In the genomic region with DNA sequence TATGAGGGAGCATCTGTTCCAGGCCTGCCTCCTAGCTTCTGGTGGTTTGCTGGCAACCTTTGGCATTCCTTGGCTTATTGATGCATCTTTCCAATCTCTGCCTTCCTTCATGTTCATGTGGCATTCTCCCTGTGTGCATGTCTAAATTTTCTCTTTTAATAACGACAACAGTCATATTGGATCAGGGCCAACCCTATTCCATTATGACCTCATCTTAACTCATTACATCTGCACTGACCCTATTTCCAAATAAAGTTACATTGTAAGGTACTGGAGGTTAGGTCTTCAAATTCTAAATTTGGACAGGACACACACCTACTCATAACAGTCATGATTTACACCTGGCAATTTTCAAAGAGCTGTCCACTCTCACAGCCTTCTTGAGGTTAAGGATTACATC, we compare ENCODE assay signal across 30 cellular contexts.
DNase-seq lines count a peak whose midpoint lies in the region; ATAC-seq, FAIRE-seq and TF ChIP-seq lines count a peak whose summit lies in the region.
"Had no signal": no experiment of that assay in that cellular context is flagged by ENCODE, and none has a peak within 500 bp of the region (broad histone marks: within the 10 kb centered on the region; RNA-seq: fewer than 3 reads in every experiment).

No MANE protein-coding gene starts in this region.

- H3K4me3 ChIP-seq in right atrium auricular region (no peak overlapping the region), heart left ventricle (no peak overlapping the region), bronchial epithelial cell (ENCODE audit: low read depth, low read length) (no peak overlapping the region), muscle layer of duodenum (ENCODE audit: low read depth in 1 of 2, low read length in 2 of 2) (no peak overlapping the region), urinary bladder (ENCODE audit: low read depth, low read length) (no peak overlapping the region)
- H3K4me3 ChIP-seq: colonic mucosa, SJSA1, testis had no signal

- H3K36me3 ChIP-seq in right atrium auricular region (no peaks in the 10 kb centered on the region), heart left ventricle (no peaks in the 10 kb centered on the region), bronchial epithelial cell (ENCODE audit: control insufficient read depth, insufficient read depth, low read length) (no peaks in the 10 kb centered on the region), muscle layer of duodenum (ENCODE audit: control insufficient read depth in 1 of 2, insufficient read depth in 2 of 2, low read length in 2 of 2) (no peaks in the 10 kb centered on the region), urinary bladder (ENCODE audit: insufficient read depth) (no peaks in the 10 kb centered on the region)
- H3K36me3 ChIP-seq: colonic mucosa, SJSA1 had no signal

- intact Hi-C loops in heart left ventricle (cut with DNase I): no loop called here
- intact Hi-C loops in sciatic nerve (cut with DNase I): no loop called here

- TF ChIP-seq CTCF in right atrium auricular region (IDR thresholded peaks at IDR 0.05) (no peak), heart left ventricle (IDR thresholded peaks at IDR 0.05) (no peak), bronchial epithelial cell (IDR thresholded peaks at IDR 0.05; ENCODE audit: insufficient read depth, low read length, severe bottlenecking) (no peak)

- 21 to 39% (median 33%) methylated on average over 1 of the region's 1 CpG for WGBS in heart left ventricle, 4 donors
- 11% methylated on average over 1 of the region's 1 CpG for WGBS in urinary bladder

- no peak for FAIRE-seq in bronchial epithelial cell (lab: Jason Lieb, UNC)
- FAIRE-seq: islet of Langerhans had no signal

- TF ChIP-seq POLR2A in heart left ventricle (IDR thresholded peaks at IDR 0.05): no peak

- no peaks in the 10 kb centered on the region for H3K27me3 ChIP-seq in right atrium auricular region
- H3K27me3 ChIP-seq in heart left ventricle: no peaks in the 10 kb centered on the region
- H3K27me3 ChIP-seq in bronchial epithelial cell (ENCODE audit: control insufficient read depth, insufficient read depth, low read length): no peaks in the 10 kb centered on the region
- H3K27me3 ChIP-seq in muscle layer of duodenum (ENCODE audit: low read depth, low read length): no peaks in the 10 kb centered on the region
- H3K27me3 ChIP-seq: colonic mucosa, SJSA1, testis had no signal

- DNase-seq in right atrium auricular region (ENCODE audit: low spot score) (no peak), heart left ventricle (no peak), bronchial epithelial cell (ENCODE audit: low read depth) (peak; percentile 18), sciatic nerve (ENCODE audit: low spot score) (no peak), globus pallidus (ENCODE audit: low spot score) (no peak)
- DNase-seq in activated CD4-positive, CD25-positive, alpha-beta regulatory T cell (lab: John Stamatoyannopoulos, UW): no peak
- DNase-seq: activated CD4-positive, alpha-beta T cell treated with anti-CD3 and anti-CD28 coated beads, Interleukin-2, amount 50 U/mL, for 48 hours; activated naive CD4-positive, alpha-beta T cell treated with Interleukin-2 at 50 U/mL for 16 hours; CD4-positive, CD25-positive, alpha-beta regulatory T cell; colonic mucosa; effector memory CD8-positive, alpha-beta T cell; H9; KBM-7; left ventricle myocardium superior; MM.1S; NCI-H1417; NCI-H2081; NCI-H345; NCI-H774; retina; stimulated activated CD4-positive, alpha-beta T cell treated with anti-CD3 and anti-CD28 coated beads, Interleukin-4, amount 100 ng/mL, for 4 hours; T-helper 1 cell; testis had no signal

- no peaks in the 10 kb centered on the region for H3K9me3 ChIP-seq in right atrium auricular region
- H3K9me3 ChIP-seq in heart left ventricle: no peaks in the 10 kb centered on the region
- no peaks in the 10 kb centered on the region for H3K9me3 ChIP-seq in muscle layer of duodenum (ENCODE audit: control insufficient read depth in 1 of 2, low read length in 2 of 2)
- H3K9me3 ChIP-seq: colonic mucosa, SJSA1, testis had no signal

- H3K27ac ChIP-seq in right atrium auricular region (peak overlapping the region; percentile 34 to 56), heart left ventricle (peak overlapping the region in 2 of 12 donors; percentile 19 to 63), muscle layer of duodenum (ENCODE audit: low read length) (peak overlapping the region; percentile 42), urinary bladder (ENCODE audit: low read depth) (peak overlapping the region; percentile 62)
- H3K27ac ChIP-seq: SJSA1 had no signal

- ATAC-seq in heart left ventricle (no peak), sciatic nerve (no peak)
- ATAC-seq: activated CD4-positive, CD25-positive, alpha-beta regulatory T cell treated with anti-CD3 and anti-CD28 coated beads, Interleukin-2, amount 50 U/mL, for 24 hours; effector memory CD8-positive, alpha-beta T cell; natural killer cell treated with Interleukin-12 subunit alpha and Interleukin-12 subunit beta and Interleukin-15 and Interleukin-18, amount 100 ng/mL, for 72 hours; stimulated activated memory B cell treated with anti-CD40 and anti-IgM and Interleukin-4, amounts not matched to agents 10 μg/mL and 1 μg/mL and 100 μg/mL, for 72 hours had no signal

- H3K4me1 ChIP-seq in right atrium auricular region (peaks cover 0 to 17% of the 10 kb centered on the region in 2 donors), heart left ventricle (peaks cover 0 to 22% (median 0%) of the 10 kb centered on the region in 12 donors), muscle layer of duodenum (ENCODE audit: control insufficient read depth in 1 of 2, insufficient read depth in 2 of 2, low read length in 2 of 2) (peaks cover 4 to 23% of the 10 kb centered on the region in 2 donors), urinary bladder (ENCODE audit: insufficient read depth) (no peaks in the 10 kb centered on the region)
- H3K4me1 ChIP-seq: colonic mucosa, SJSA1 had no signal
